ENCODE assay signal across 9 cellular contexts in the genomic region with DNA sequence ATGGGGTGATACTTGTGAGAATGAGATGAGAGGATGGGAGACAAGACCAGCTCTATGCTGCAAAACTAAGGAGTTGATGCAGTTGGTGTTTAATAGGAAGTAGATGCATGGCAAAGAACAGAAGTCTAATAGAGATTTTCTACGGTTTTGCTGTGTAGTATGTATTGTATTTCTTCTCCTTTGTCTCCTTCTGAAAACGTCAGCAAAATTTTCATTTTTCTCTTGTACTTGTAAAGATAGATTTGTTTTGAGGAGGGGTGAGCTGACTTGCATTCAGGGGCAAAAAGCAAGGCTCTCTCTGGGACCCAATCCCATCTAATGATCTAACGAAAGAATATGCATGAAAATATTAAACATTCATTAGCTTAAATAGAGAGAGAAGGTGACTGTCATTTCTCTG.
"Had no signal": no experiment of that assay in that cellular context is flagged by ENCODE, and none has a peak within 500 bp of the region (broad histone marks: within the 10 kb centered on the region; RNA-seq: fewer than 3 reads in every experiment).

No MANE protein-coding gene starts in this region.

- H3K9ac ChIP-seq: KMS-11 had no signal

- FAIRE-seq: H1, H54 had no signal

- H2AFZ ChIP-seq: GM23338 had no signal

- H3K4me3 ChIP-seq: GM23338 had no signal

- DNase-seq: H9, HCEC 1CT, IMR-90, KBM-7 had no signal

- H3K27ac ChIP-seq: HL-60, KMS-11 had no signal

- ATAC-seq: GM23338 had no signal

- H3K4me2 ChIP-seq: GM23338, KMS-11 had no signal
